8 cellular contexts compared by ENCODE assay signal in genomic region chr12:123364532-123365140, GRCh38. TPM values are rescaled to one million over a fixed set of nuclear protein-coding genes. Genes with fewer than 3 reads are reported as not detected.
DNase-seq lines count a peak whose midpoint lies in the region; ATAC-seq and TF ChIP-seq lines count a peak whose summit lies in the region.

Gene SBNO1, minus strand, starts transcription at chr12:123364847. Its CDS starts 14,406 bp downstream, at chr12:123350441.

- H3K4me3 ChIP-seq in Peyer's patch: peak within 1 kb of the TSS; percentile 69 to 93 (median 80)

- BruUV-seq in Calu3 (replicated peaks; lab: Mats Ljungman, UMichigan): no TSS peak

- peak within 1 kb of the TSS; percentile 89 for H3K27ac Mint-ChIP-seq in Calu3 (ENCODE audit: unreplicated experiment)
- peak within 1 kb of the TSS; percentile 93 for H3K27ac Mint-ChIP-seq in activated T-helper 2 cell treated with anti-CD3 and anti-CD28 coated beads, Interferon-gamma antibody, Interleukin-2, Interleukin-4, amounts not matched to agents 10 μg/mL and 5 μg/mL and 100 μg/mL, durations not matched to agents 14 hours and 24 hours and 36 hours
- peak within 1 kb of the TSS; percentile 95 to 98 (median 98) for H3K27ac Mint-ChIP-seq in nephron
- peak within 1 kb of the TSS; percentile 96 for H3K27ac Mint-ChIP-seq in stimulated activated naive CD8-positive, alpha-beta T cell treated with anti-CD3 and anti-CD28 coated beads, Interleukin-15, Interleukin-2, amounts not matched to agents 100 ng/mL and 50 ng/mL, for 24 hours

- H3K4me1 Mint-ChIP-seq in Calu3 (ENCODE audit: low read depth, unreplicated experiment) (no peaks in the 10 kb centered on the region), nephron (peaks cover 17% of the 10 kb centered on the region)
- peaks cover 8% of the 10 kb centered on the region for H3K4me1 Mint-ChIP-seq in activated T-helper 2 cell treated with anti-CD3 and anti-CD28 coated beads, Interferon-gamma antibody, Interleukin-2, Interleukin-4, amounts not matched to agents 10 μg/mL and 5 μg/mL and 100 μg/mL, durations not matched to agents 14 hours and 24 hours and 36 hours (ENCODE audit: low read depth)
- H3K4me1 Mint-ChIP-seq in stimulated activated naive CD8-positive, alpha-beta T cell treated with anti-CD3 and anti-CD28 coated beads, Interleukin-15, Interleukin-2, amounts not matched to agents 100 ng/mL and 50 ng/mL, for 24 hours (ENCODE audit: low read depth): peaks cover 21% of the 10 kb centered on the region

- peak; percentile 26 for ATAC-seq in GM21529 (IDR thresholded peaks at IDR 0.05; ENCODE audit: unreplicated experiment)

- peak within 1 kb of the TSS; percentile 73 for H3K4me3 Mint-ChIP-seq in Calu3 (ENCODE audit: low read depth, unreplicated experiment)
- H3K4me3 Mint-ChIP-seq in activated T-helper 2 cell treated with anti-CD3 and anti-CD28 coated beads, Interferon-gamma antibody, Interleukin-2, Interleukin-4, amounts not matched to agents 10 μg/mL and 5 μg/mL and 100 μg/mL, durations not matched to agents 14 hours and 24 hours and 36 hours (ENCODE audit: low read depth): peak within 1 kb of the TSS; percentile 90
- H3K4me3 Mint-ChIP-seq in nephron: peak within 1 kb of the TSS; percentile 88 to 94 (median 92)
- H3K4me3 Mint-ChIP-seq in stimulated activated naive CD8-positive, alpha-beta T cell treated with anti-CD3 and anti-CD28 coated beads, Interleukin-15, Interleukin-2, amounts not matched to agents 100 ng/mL and 50 ng/mL, for 24 hours: peak within 1 kb of the TSS; percentile 87

- H3K27ac ChIP-seq in KOPT-K1 (ENCODE audit: low read depth, low read length, poor library complexity, severe bottlenecking): peak within 1 kb of the TSS; percentile 93
- H3K27ac ChIP-seq in Peyer's patch: peak within 1 kb of the TSS; percentile 91 to 96 (median 95)

- H3K27me3 ChIP-seq in Peyer's patch: no peaks in the 10 kb centered on the region

- H3K9me3 Mint-ChIP-seq in Calu3 (ENCODE audit: low read depth, unreplicated experiment) (no peaks in the 10 kb centered on the region), nephron (no peaks in the 10 kb centered on the region)
- H3K9me3 Mint-ChIP-seq in activated T-helper 2 cell treated with anti-CD3 and anti-CD28 coated beads, Interferon-gamma antibody, Interleukin-2, Interleukin-4, amounts not matched to agents 10 μg/mL and 5 μg/mL and 100 μg/mL, durations not matched to agents 14 hours and 24 hours and 36 hours: no peaks in the 10 kb centered on the region
- no peaks in the 10 kb centered on the region for H3K9me3 Mint-ChIP-seq in stimulated activated naive CD8-positive, alpha-beta T cell treated with anti-CD3 and anti-CD28 coated beads, Interleukin-15, Interleukin-2, amounts not matched to agents 100 ng/mL and 50 ng/mL, for 24 hours

- CTCF ChIA-PET in Calu3 (lab: Charles Lee): interaction anchor here (0.6 to 3.0 kb wide), 14 partner anchors 8 to 1364 kb away, joined by 3 to 37 read pairs (median 5); partner anchors contain the start of genes KMT5A, MPHOSPH9, MTRFR and TCTN2

- peaks cover 38% of the 10 kb centered on the region for H3K36me3 Mint-ChIP-seq in Calu3 (ENCODE audit: insufficient read depth, unreplicated experiment)
- no peaks in the 10 kb centered on the region for H3K36me3 Mint-ChIP-seq in activated T-helper 2 cell treated with anti-CD3 and anti-CD28 coated beads, Interferon-gamma antibody, Interleukin-2, Interleukin-4, amounts not matched to agents 10 μg/mL and 5 μg/mL and 100 μg/mL, durations not matched to agents 14 hours and 24 hours and 36 hours (ENCODE audit: low read depth)
- no peaks in the 10 kb centered on the region for H3K36me3 Mint-ChIP-seq in nephron (ENCODE audit: low read depth)
- no peaks in the 10 kb centered on the region for H3K36me3 Mint-ChIP-seq in stimulated activated naive CD8-positive, alpha-beta T cell treated with anti-CD3 and anti-CD28 coated beads, Interleukin-15, Interleukin-2, amounts not matched to agents 100 ng/mL and 50 ng/mL, for 24 hours (ENCODE audit: low read depth)

- peak; percentile 90 for DNase-seq in Calu3
- DNase-seq in Peyer's patch: peak; percentile 93 to 95 (median 95)
- DNase-seq in activated T-helper 2 cell treated with anti-CD3 and anti-CD28 coated beads, Interferon-gamma antibody, Interleukin-2, Interleukin-4, amounts not matched to agents 10 μg/mL and 5 μg/mL and 100 μg/mL, durations not matched to agents 14 hours and 24 hours and 36 hours (ENCODE audit: low spot score): peak; percentile 85
- peak; percentile 84 for DNase-seq in fibroblast of peridontal ligament (ENCODE audit: extremely low read depth)

- H3K27me3 Mint-ChIP-seq in Calu3 (ENCODE audit: unreplicated experiment) (no peaks in the 10 kb centered on the region), nephron (ENCODE audit: low read depth) (no peaks in the 10 kb centered on the region)
- no peaks in the 10 kb centered on the region for H3K27me3 Mint-ChIP-seq in activated T-helper 2 cell treated with anti-CD3 and anti-CD28 coated beads, Interferon-gamma antibody, Interleukin-2, Interleukin-4, amounts not matched to agents 10 μg/mL and 5 μg/mL and 100 μg/mL, durations not matched to agents 14 hours and 24 hours and 36 hours (ENCODE audit: low read depth)
- H3K27me3 Mint-ChIP-seq in stimulated activated naive CD8-positive, alpha-beta T cell treated with anti-CD3 and anti-CD28 coated beads, Interleukin-15, Interleukin-2, amounts not matched to agents 100 ng/mL and 50 ng/mL, for 24 hours: no peaks in the 10 kb centered on the region

- no peaks in the 10 kb centered on the region for H3K9me3 ChIP-seq in KOPT-K1 (ENCODE audit: insufficient read depth, low read length, poor library complexity, severe bottlenecking)
- H3K9me3 ChIP-seq in Peyer's patch: no peaks in the 10 kb centered on the region

- peak; percentile 54 to 66 for TF ChIP-seq POLR2A in Peyer's patch (IDR thresholded peaks at IDR 0.05)

- H3K4me1 ChIP-seq in Peyer's patch: peaks cover 0 to 17% (median 10%) of the 10 kb centered on the region in 4 donors

- TF ChIP-seq CTCF in Calu3 (IDR thresholded peaks at IDR 0.05; ENCODE audit: unreplicated experiment) (no peak), Peyer's patch (IDR thresholded peaks at IDR 0.05) (peak in 1 of 6 experiments; percentile 13), nephron (IDR thresholded peaks at IDR 0.05; ENCODE audit: unreplicated experiment in 3 of 3) (no peak)

- intact Hi-C loops in Calu3 (cut with micrococcal nuclease; ENCODE audit: unreplicated experiment): loop anchor here (1.0 kb wide), 1 partner anchor 19 kb away; no protein-coding TSS in a partner anchor
- intact Hi-C loops in activated T-helper 2 cell treated with anti-CD3 and anti-CD28 coated beads, Interferon-gamma antibody, Interleukin-2, Interleukin-4, amounts not matched to agents 10 μg/mL and 5 μg/mL and 100 μg/mL, durations not matched to agents 14 hours and 24 hours and 36 hours (cut with micrococcal nuclease): loop anchor here (1.0 to 5.0 kb wide), 7 partner anchors 19 to 348 kb away; partner anchors contain the start of genes ATP6V0A2 and SNRNP35

- H3K36me3 ChIP-seq in KOPT-K1 (ENCODE audit: insufficient read depth, low read length) (peaks cover 17% of the 10 kb centered on the region), Peyer's patch (peaks cover 0 to 12% (median 0%) of the 10 kb centered on the region in 3 donors)

RNA-seq across cellular contexts. Expression of gene SBNO1, which starts in this region (rescaled TPM):
- 60.8 and 62.7 TPM in 2 replicates for total RNA-seq in Calu3 (2022)
- 10 to 100 TPM; 16.2 to 23.9 (median 18.8) TPM for total RNA-seq in Peyer's patch
- total RNA-seq in activated T-helper 2 cell treated with anti-CD3 and anti-CD28 coated beads, Interferon-gamma antibody, Interleukin-2, Interleukin-4, amounts not matched to agents 10 μg/mL and 5 μg/mL and 100 μg/mL, durations not matched to agents 14 hours and 24 hours and 36 hours: 51.1 and 52.2 TPM in 2 replicates

Comparison
In these comparisons a context has a peak if more than half of its experiments do, and no peak if none do; other contexts are left out.
1. Peak in every context shown above with its lines: DNase-seq, ATAC-seq, H3K4me3 ChIP-seq and H3K27ac ChIP-seq.